25 cellular contexts compared by ENCODE assay signal in the genomic region with DNA sequence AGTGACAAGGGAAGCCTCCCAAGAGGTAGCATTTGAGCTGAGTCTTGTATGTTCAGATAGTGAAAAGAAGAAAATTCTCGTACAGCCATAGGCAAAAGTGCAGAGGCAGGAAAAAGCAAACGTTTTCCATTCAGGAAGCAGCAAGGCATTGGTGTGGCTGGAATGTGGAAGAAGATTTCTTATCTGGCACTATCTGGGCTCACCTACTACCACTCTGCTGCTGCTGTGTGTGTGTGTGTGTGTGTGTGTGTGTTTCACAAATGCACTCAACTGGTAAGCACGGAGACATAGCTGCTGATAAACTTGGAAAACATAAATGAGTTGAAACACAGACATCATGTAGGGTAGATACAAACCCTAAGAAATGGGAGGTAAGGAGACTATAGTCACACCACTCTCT.
"Had no signal": no experiment of that assay in that cellular context is flagged by ENCODE, and none has a peak within 500 bp of the region (broad histone marks: within the 10 kb centered on the region; RNA-seq: fewer than 3 reads in every experiment).

No MANE protein-coding gene starts in this region.

- ATAC-seq: activated CD8-positive, alpha-beta T cell treated with anti-CD3 and anti-CD28 coated beads for 36 hours; activated T-cell treated with anti-CD3 and anti-CD28 coated beads, Interleukin-2, amount 50 U/mL, for 72 hours; activated T-helper 17 cell treated with anti-CD3 and anti-CD28 coated beads, Interleukin-2, amount 50 U/mL, for 72 hours; Panc1 had no signal

- H3K36me3 Mint-ChIP-seq: activated naive CD8-positive, alpha-beta T cell treated with anti-CD3 and anti-CD28 coated beads for 36 hours had no signal

- H3K4me1 Mint-ChIP-seq: activated CD4-positive, alpha-beta T cell treated with anti-CD3 and anti-CD28 coated beads, Interleukin-2, amount 10 ng/mL, durations not matched to agents 24 days and 14 days; activated naive CD8-positive, alpha-beta T cell treated with anti-CD3 and anti-CD28 coated beads for 36 hours; activated T-helper 17 cell treated with anti-CD3 and anti-CD28 coated beads, Interleukin-2, amount 50 U/mL, for 72 hours had no signal

- H3K27me3 ChIP-seq: brain microvascular endothelial cell, SJCRH30 had no signal

- H3K9me3 ChIP-seq: SJCRH30 had no signal

- DNase-seq: activated CD4-positive, alpha-beta T cell treated with anti-CD3 and anti-CD28 coated beads, Interleukin-2, amount 10 ng/mL, durations not matched to agents 24 days and 14 days; activated CD4-positive, alpha-beta T cell treated with anti-CD3 and anti-CD28 coated beads, Interleukin-2, amount 50 U/mL, for 4 hours; activated CD8-positive, alpha-beta T cell treated with anti-CD3 and anti-CD28 coated beads for 36 hours; activated effector memory CD4-positive, alpha-beta T cell treated with anti-CD3 and anti-CD28 coated beads, Interleukin-2, amount 50 U/mL, for 16 hours; activated naive CD4-positive, alpha-beta T cell; activated naive CD4-positive, alpha-beta T cell treated with anti-CD3 and anti-CD28 coated beads, Interleukin-2, amount 50 U/mL, for 16 hours; activated naive CD8-positive, alpha-beta T cell treated with anti-CD3 and anti-CD28 coated beads for 36 hours; activated T-cell treated with anti-CD3 and anti-CD28 coated beads, Interleukin-2, amount 50 U/mL, for 1 hour; activated T-cell treated with anti-CD3 and anti-CD28 coated beads, Interleukin-2, amount 50 U/mL, for 72 hours; amniotic stem cell; aorta; brain microvascular endothelial cell; central memory CD4-positive, alpha-beta T cell; NCI-H1105; NCI-H1417 treated with DMSO at 0.1 percent for 48 hours; NCI-H187 treated with DMSO at 0.1 percent for 48 hours; NCI-H2081; NCI-H345; NCI-H524 treated with DMSO at 0.1 percent for 48 hours; SHP77; SJCRH30; T1000 had no signal

- H3K27ac Mint-ChIP-seq: activated CD4-positive, alpha-beta T cell treated with anti-CD3 and anti-CD28 coated beads, Interleukin-2, amount 10 ng/mL, durations not matched to agents 24 days and 14 days; activated CD8-positive, alpha-beta T cell treated with anti-CD3 and anti-CD28 coated beads for 36 hours; activated naive CD8-positive, alpha-beta T cell treated with anti-CD3 and anti-CD28 coated beads for 36 hours; activated T-cell treated with anti-CD3 and anti-CD28 coated beads, Interleukin-2, amount 50 U/mL, for 72 hours; activated T-helper 17 cell treated with anti-CD3 and anti-CD28 coated beads, Interleukin-2, amount 50 U/mL, for 72 hours had no signal

- H3K9me3 Mint-ChIP-seq: activated CD4-positive, alpha-beta T cell treated with anti-CD3 and anti-CD28 coated beads, Interleukin-2, amount 10 ng/mL, durations not matched to agents 24 days and 14 days; activated CD8-positive, alpha-beta T cell treated with anti-CD3 and anti-CD28 coated beads for 36 hours; activated naive CD8-positive, alpha-beta T cell treated with anti-CD3 and anti-CD28 coated beads for 36 hours had no signal

- H3K27me3 Mint-ChIP-seq: activated CD4-positive, alpha-beta T cell treated with anti-CD3 and anti-CD28 coated beads, Interleukin-2, amount 10 ng/mL, durations not matched to agents 24 days and 14 days; activated CD8-positive, alpha-beta T cell treated with anti-CD3 and anti-CD28 coated beads for 36 hours; activated T-helper 17 cell treated with anti-CD3 and anti-CD28 coated beads, Interleukin-2, amount 50 U/mL, for 72 hours had no signal

- H3K4me3 ChIP-seq: SJCRH30, SK-N-MC had no signal

- H3K36me3 ChIP-seq: brain microvascular endothelial cell, SJCRH30 had no signal

- H3K4me1 ChIP-seq: SJCRH30 had no signal

- H3K4me3 Mint-ChIP-seq: activated CD4-positive, alpha-beta T cell treated with anti-CD3 and anti-CD28 coated beads, Interleukin-2, amount 10 ng/mL, durations not matched to agents 24 days and 14 days; activated CD8-positive, alpha-beta T cell treated with anti-CD3 and anti-CD28 coated beads for 36 hours; activated naive CD8-positive, alpha-beta T cell treated with anti-CD3 and anti-CD28 coated beads for 36 hours; activated T-cell treated with anti-CD3 and anti-CD28 coated beads, Interleukin-2, amount 50 U/mL, for 72 hours; activated T-helper 17 cell treated with anti-CD3 and anti-CD28 coated beads, Interleukin-2, amount 50 U/mL, for 72 hours had no signal

- H3K27ac ChIP-seq: brain microvascular endothelial cell, SJCRH30, SK-N-MC had no signal
